ENCODE assay signal across 1 cellular context in genomic region chr19:7787141-7787540, GRCh38.
TF ChIP-seq lines count a peak whose summit lies in the region.

No MANE protein-coding gene starts in this region.

TF ChIP-seq in GM23338, 12 proteins besides CTCF, POLR2A, EP300 and RAD21:
- TF ChIP-seq EZH2phosphoT487 (IDR thresholded peaks at IDR 0.05; ENCODE audit: unreplicated experiment) (no peak), ZNF462 (CRISPR knock-in tag; IDR thresholded peaks at IDR 0.05) (no peak), REST (IDR thresholded peaks at IDR 0.05; ENCODE audit: unreplicated experiment) (no peak)
